8 cellular contexts compared by ENCODE assay signal in genomic region chr2:202377308-202377736, GRCh38. TPM values are rescaled to one million over a fixed set of nuclear protein-coding genes. Genes with fewer than 3 reads are reported as not detected.
DNase-seq lines count a peak whose midpoint lies in the region; ATAC-seq, FAIRE-seq and TF ChIP-seq lines count a peak whose summit lies in the region.

No MANE protein-coding gene starts in this region.

- TF ChIP-seq CTCF in chondrocyte (IDR thresholded peaks at IDR 0.05), result peak; percentile 7

- H3K4me1 ChIP-seq in ACC112 (ENCODE audit: control insufficient read depth, insufficient read depth, low read length, unreplicated experiment), result peaks cover 3% of the 10 kb centered on the region

- no peaks in the 10 kb centered on the region for H3K27me3 ChIP-seq in ACC112 (ENCODE audit: insufficient read depth, low read length)

- no peaks in the 10 kb centered on the region for H3K9me3 Mint-ChIP-seq in chondrocyte (ENCODE audit: low read depth)
- H3K9me3 Mint-ChIP-seq in stimulated activated effector memory CD8-positive, alpha-beta T cell treated with anti-CD3 and anti-CD28 coated beads, Interleukin-12 subunit alpha, Interleukin-12 subunit beta, amount 100 ng/mL, for 72 hours, result no peaks in the 10 kb centered on the region

- H3K36me3 Mint-ChIP-seq in chondrocyte (ENCODE audit: low read depth), result peaks cover 1% of the 10 kb centered on the region
- H3K36me3 Mint-ChIP-seq in stimulated activated effector memory CD8-positive, alpha-beta T cell treated with anti-CD3 and anti-CD28 coated beads, Interleukin-12 subunit alpha, Interleukin-12 subunit beta, amount 100 ng/mL, for 72 hours, result peaks cover 21% of the 10 kb centered on the region

- peaks cover 43% of the 10 kb centered on the region for H3K4me1 Mint-ChIP-seq in chondrocyte (ENCODE audit: low read depth)
- peaks cover 27% of the 10 kb centered on the region for H3K4me1 Mint-ChIP-seq in stimulated activated effector memory CD8-positive, alpha-beta T cell treated with anti-CD3 and anti-CD28 coated beads, Interleukin-12 subunit alpha, Interleukin-12 subunit beta, amount 100 ng/mL, for 72 hours

- H3K4me3 ChIP-seq in ACC112 (ENCODE audit: low read depth, low read length), result peak overlapping the region; percentile 90

- H3K27ac Mint-ChIP-seq in chondrocyte (ENCODE audit: unreplicated experiment), result peak overlapping the region; percentile 98
- peak overlapping the region; percentile 84 for H3K27ac Mint-ChIP-seq in stimulated activated effector memory CD8-positive, alpha-beta T cell treated with anti-CD3 and anti-CD28 coated beads, Interleukin-12 subunit alpha, Interleukin-12 subunit beta, amount 100 ng/mL, for 72 hours

- H3K27me3 Mint-ChIP-seq in chondrocyte (ENCODE audit: low read depth), result no peaks in the 10 kb centered on the region

- H3K79me2 ChIP-seq in ACC112 (ENCODE audit: control insufficient read depth, insufficient read depth, low read length, unreplicated experiment), result peaks cover 57% of the 10 kb centered on the region

- no peak for DNase-seq in GM12891 (ENCODE audit: insufficient read length, low spot score)
- DNase-seq in SK-MEL-5 (ENCODE audit: low read depth, low spot score), result peak; percentile 2
- no peak for DNase-seq in chondrocyte (ENCODE audit: low spot score)
- DNase-seq in left kidney (ENCODE audit: low read depth, low spot score), result peak; percentile 72
- peak in 1 of 2 donors; percentile 61 for DNase-seq in stimulated activated effector memory CD8-positive, alpha-beta T cell treated with anti-CD3 and anti-CD28 coated beads, Interleukin-12 subunit alpha, Interleukin-12 subunit beta, amount 100 ng/mL, for 72 hours (ENCODE audit: low spot score in 2 of 2)
- no peak for DNase-seq in dedifferentiated amniotic fluid mesenchymal stem cell (ENCODE audit: extremely low spot score)

- in situ Hi-C loops in SK-MEL-5 (cut with HindIII; ENCODE audit: low pct_unique_long_range_greater_than_20kb, low sequenced_read_pairs), result no loop called here

- H2AFZ ChIP-seq in ACC112 (ENCODE audit: low read length, unreplicated experiment), result peak overlapping the region; percentile 59

- H3K27ac ChIP-seq in ACC112 (ENCODE audit: low read depth, low read length), result peak overlapping the region; percentile 92

- ATAC-seq in stimulated activated effector memory CD8-positive, alpha-beta T cell treated with anti-CD3 and anti-CD28 coated beads, Interleukin-12 subunit alpha, Interleukin-12 subunit beta, amount 100 ng/mL, for 72 hours, result no peak
- no peak for ATAC-seq in GM21576 (IDR thresholded peaks at IDR 0.05; ENCODE audit: unreplicated experiment)

- peak; percentile 48 for FAIRE-seq in GM12891 (lab: Jason Lieb, UNC)

- H3K4me3 Mint-ChIP-seq in chondrocyte (ENCODE audit: unreplicated experiment), result peak overlapping the region; percentile 99
- peak overlapping the region; percentile 95 for H3K4me3 Mint-ChIP-seq in stimulated activated effector memory CD8-positive, alpha-beta T cell treated with anti-CD3 and anti-CD28 coated beads, Interleukin-12 subunit alpha, Interleukin-12 subunit beta, amount 100 ng/mL, for 72 hours

- H3K36me3 ChIP-seq in ACC112 (ENCODE audit: insufficient read depth, low read length), result no peaks in the 10 kb centered on the region

- no peak for TF ChIP-seq POLR2A in GM12891 (IDR thresholded peaks at IDR 0.05; ENCODE audit: low read depth, low read length)

TF ChIP-seq in GM12891, 5 proteins besides CTCF, POLR2A, EP300 and RAD21:
- TF ChIP-seq POLR2AphosphoS5 (IDR thresholded peaks at IDR 0.05; ENCODE audit: low read depth, low read length) (no peak), SPI1 (IDR thresholded peaks at IDR 0.05; ENCODE audit: low read depth, low read length) (no peak), TAF1 (IDR thresholded peaks at IDR 0.05; ENCODE audit: low read depth, low read length) (no peak), POU2F2 (IDR thresholded peaks at IDR 0.05; ENCODE audit: low read depth, low read length) (no peak)

RNA-seq across cellular contexts. Expression of gene BMPR2, which starts 1.2 kb away (rescaled TPM):
- 8.1 TPM for polyA plus RNA-seq in GM12891 (2012; ENCODE audit: low read depth, missing spikeins)
- 11.4 and 13.0 TPM in 2 replicates for total RNA-seq in SK-MEL-5 (2014; rRNA removed; shearing (Covaris generic))
- 14.0 and 23.5 TPM in 2 replicates for polyA plus RNA-seq in SK-MEL-5 (2015; cell fraction: cytosol; rRNA removed)
- 3.5 and 3.7 TPM in 2 replicates for polyA plus RNA-seq in SK-MEL-5 (2015; cell fraction: nucleus; rRNA removed)
- total RNA-seq in chondrocyte, result 88.5 to 113 TPM (median 92.0 TPM) in 3 replicates

Comparison
In these comparisons a context has a peak if more than half of its experiments do, and no peak if none do; other contexts are left out.
1. DNase-seq: peak in SK-MEL-5 (single experiment) and left kidney (single experiment); none in GM12891 (single experiment), chondrocyte (single experiment) and dedifferentiated amniotic fluid mesenchymal stem cell (single experiment).